Comparison of ENCODE assay signal across 19 cellular contexts in genomic region chr2:223464071-223464470, GRCh38.
"Had no signal": no experiment of that assay in that cellular context is flagged by ENCODE, and none has a peak within 500 bp of the region (broad histone marks: within the 10 kb centered on the region; RNA-seq: fewer than 3 reads in every experiment).

No MANE protein-coding gene starts in this region.

- H3K36me3 ChIP-seq: ovary, spleen had no signal

- DNase-seq: activated CD4-positive, alpha-beta T cell treated with anti-CD3 and anti-CD28 coated beads for 4 hours; activated CD8-positive, alpha-beta memory T cell treated with anti-CD3 and anti-CD28 coated beads, Interleukin-2, amount 50 U/mL, for 4 hours; activated CD8-positive, alpha-beta T cell treated with anti-CD3 and anti-CD28 coated beads, Interleukin-2, amount 10 ng/mL, durations not matched to agents 7 days and 5 days; activated gamma-delta T cell; activated T-cell treated with anti-CD3 and anti-CD28 coated beads, Interleukin-2, amount 50 U/mL, for 48 hours; amniotic stem cell; dermis blood vessel endothelial cell; islet precursor cell; mammary epithelial cell; naive B cell; ovary; spleen; stimulated activated naive CD8-positive, alpha-beta T cell treated with anti-CD3 and anti-CD28 coated beads, Interleukin-15, amount 100 ng/mL, for 72 hours; testis had no signal

- H3K9me3 ChIP-seq: ovary, testis had no signal

- ATAC-seq: activated CD8-positive, alpha-beta T cell treated with anti-CD3 and anti-CD28 coated beads, Interleukin-2, amount 10 ng/mL, durations not matched to agents 7 days and 5 days; activated naive CD4-positive, alpha-beta T cell treated with anti-CD3 and anti-CD28 coated beads, Interleukin-2, amount 50 U/mL, for 72 hours; left lobe of liver; sciatic nerve; stimulated activated naive CD8-positive, alpha-beta T cell treated with anti-CD3 and anti-CD28 coated beads, Interleukin-15, amount 100 ng/mL, for 72 hours; WTC11 had no signal

- H3K4me3 ChIP-seq: ovary, spleen, testis had no signal

- H3K27me3 ChIP-seq: ovary, spleen, testis had no signal

- H3K27ac ChIP-seq: epithelial cell of prostate, ovary, spleen, testis had no signal
